Comparison of ENCODE assay signal across 8 cellular contexts in genomic region chr3:153162513-153163348, GRCh38. TPM values are rescaled to one million over a fixed set of nuclear protein-coding genes. Genes with fewer than 3 reads are reported as not detected.
A peak's percentile ranks its signal among the peaks of the same experiment; 100 is the strongest.
DNase-seq lines count a peak whose midpoint lies in the region; ATAC-seq, FAIRE-seq and TF ChIP-seq lines count a peak whose summit lies in the region.

No MANE protein-coding gene starts in this region.

- peak overlapping the region; percentile 88 for H3K4me2 ChIP-seq in keratinocyte (ENCODE audit: control insufficient read depth, extremely low read depth, insufficient read depth, low read depth, low read length)

- no peak overlapping the region for H2AFZ ChIP-seq in keratinocyte (ENCODE audit: control insufficient read depth, low read length)

- H4K20me1 ChIP-seq in keratinocyte (ENCODE audit: control insufficient read depth, extremely low read depth, insufficient read depth, low read length) = peaks cover 22% of the 10 kb centered on the region

- DNase-seq in BJ (ENCODE audit: low read depth) = no peak
- DNase-seq in T47D (ENCODE audit: low read depth in 1 of 2, low spot score in 1 of 2) = peak; percentile 36 to 59
- no peak for DNase-seq in keratinocyte (ENCODE audit: low read depth, low spot score)
- DNase-seq in stimulated activated CD4-positive, alpha-beta T cell treated with anti-CD3 and anti-CD28 coated beads, Interleukin-12 subunit alpha, Interleukin-12 subunit beta, amount 100 ng/mL, for 48 hours (ENCODE audit: low read depth in 2 of 3, low spot score in 1 of 3) = peak in 2 of 3 donors; percentile 15 to 21
- no peak for DNase-seq in HuH-7 (ENCODE audit: low spot score)

- no peak for FAIRE-seq in keratinocyte (lab: Jason Lieb, UNC)

- H3K9me1 ChIP-seq in keratinocyte (ENCODE audit: control insufficient read depth, extremely low read depth, insufficient read depth, low read length) = no peaks in the 10 kb centered on the region

- dilution Hi-C loops in keratinocyte (cut with MboI; ENCODE audit: extremely low pct_ligation_motif_present, low sequenced_read_pairs) = no loop called here

- peak overlapping the region; percentile 59 for H3K4me3 ChIP-seq in BJ (ENCODE audit: low read depth, low read length)
- peak overlapping the region; percentile 87 to 97 (median 90) for H3K4me3 ChIP-seq in keratinocyte (ENCODE audit: control insufficient read depth in 2 of 3, extremely low read depth in 1 of 3, insufficient read depth in 2 of 3, low read depth in 1 of 3, low read length in 3 of 3)

- H3K79me2 ChIP-seq in keratinocyte (ENCODE audit: control insufficient read depth, insufficient read depth, low read length) = peaks cover 57% of the 10 kb centered on the region

- CTCF ChIA-PET in BJ (lab: Yijun Ruan, JAX) = interaction anchor here (0.6 to 2.2 kb wide), 8 partner anchors 10 to 604 kb away, joined by 3 to 9 read pairs (median 3); no protein-coding TSS in a partner anchor

- no peaks in the 10 kb centered on the region for H3K36me3 ChIP-seq in BJ (ENCODE audit: control insufficient read depth, insufficient read depth, low read length)
- peaks cover 4 to 14% of the 10 kb centered on the region in 2 experiments for H3K36me3 ChIP-seq in keratinocyte (ENCODE audit: control insufficient read depth in 2 of 2, extremely low read depth in 1 of 2, insufficient read depth in 2 of 2, low read length in 2 of 2)

- in situ Hi-C loops in T47D (cut with HindIII; ENCODE audit: low pct_unique_long_range_greater_than_20kb, low sequenced_read_pairs) = no loop called here

- POLR2A ChIA-PET in BJ (lab: Charles Lee) = no interaction called here

- no peaks in the 10 kb centered on the region for H3K9me3 ChIP-seq in keratinocyte (ENCODE audit: control insufficient read depth, low read depth, low read length)

- TF ChIP-seq CTCF in BJ (IDR thresholded peaks at IDR 0.05; ENCODE audit: insufficient read depth, low read depth, low read length) (no peak), VCaP (conservative IDR thresholded peaks at IDR 0.05) (no peak), keratinocyte (optimal IDR thresholded peaks at IDR 0.05 in 1 of 3, IDR thresholded peaks at IDR 0.05 in 1 of 3, conservative IDR thresholded peaks at IDR 0.05 in 1 of 3; ENCODE audit: extremely low read depth in 1 of 3, insufficient read depth in 2 of 3, low read length in 3 of 3) (no peak)

- peaks cover 27% of the 10 kb centered on the region for H3K4me1 ChIP-seq in keratinocyte (ENCODE audit: control insufficient read depth, extremely low read depth, insufficient read depth, low read length)

- peak; percentile 6 for ATAC-seq in GM19395 (IDR thresholded peaks at IDR 0.05; ENCODE audit: unreplicated experiment)
- peak; percentile 1 for ATAC-seq in HG03565 (IDR thresholded peaks at IDR 0.05; ENCODE audit: unreplicated experiment)

- no peaks in the 10 kb centered on the region for H3K27me3 ChIP-seq in BJ (ENCODE audit: control insufficient read depth, insufficient read depth, low read length)
- no peaks in the 10 kb centered on the region for H3K27me3 ChIP-seq in keratinocyte (ENCODE audit: control insufficient read depth, extremely low read depth, insufficient read depth, low read length)

- H3K27ac ChIP-seq in VCaP (peak overlapping the region; percentile 76), keratinocyte (ENCODE audit: control insufficient read depth, insufficient read depth, low read length) (peak overlapping the region; percentile 94)

- H3K9ac ChIP-seq in keratinocyte (ENCODE audit: control insufficient read depth, extremely low read depth, insufficient read depth, low read length) = peak overlapping the region; percentile 93

RNA-seq across cellular contexts. Expression of gene RAP2B, which starts 0.7 kb away (rescaled TPM):
- 7.0 and 7.2 TPM in 2 replicates for polyA plus RNA-seq in BJ (2011; rRNA removed)
- polyA minus RNA-seq in BJ (2011; rRNA and poly(A)+ RNA removed) = 14.9 and 19.2 TPM in 2 replicates
- polyA plus RNA-seq in keratinocyte = 17.0 to 20.1 TPM (median 19.7 TPM) in 3 replicates
- 11.3 TPM for polyA plus RNA-seq in keratinocyte (2011; ENCODE audit: low read depth)
- polyA plus RNA-seq in keratinocyte (2011; cell fraction: cytosol; rRNA removed) = 15.2 and 16.7 TPM in 2 replicates
- 28.1 and 28.9 TPM in 2 replicates for polyA plus RNA-seq in keratinocyte (2011; cell fraction: nucleus; rRNA removed)
- polyA plus RNA-seq in keratinocyte (2012; ENCODE audit: low replicate concordance) = 22.5 and 24.8 TPM in 2 replicates
- 20.7 to 42.1 TPM (median 37.9 TPM) in 3 replicates for polyA minus RNA-seq in keratinocyte
- 94.8 TPM for polyA minus RNA-seq in keratinocyte (2011; cell fraction: cytosol; rRNA and poly(A)+ RNA removed)
- polyA minus RNA-seq in keratinocyte (2011; cell fraction: nucleus; rRNA and poly(A)+ RNA removed) = 52.3 and 72.3 TPM in 2 replicates

Comparison
In these comparisons a context has a peak if more than half of its experiments do, and no peak if none do; other contexts are left out.
1. DNase-seq: peak in T47D (2 of 2) and stimulated activated CD4-positive, alpha-beta T cell treated with anti-CD3 and anti-CD28 coated beads, Interleukin-12 subunit alpha, Interleukin-12 subunit beta, amount 100 ng/mL, for 48 hours (2 of 3); none in BJ (single experiment), keratinocyte (single experiment) and HuH-7 (single experiment).